In the genomic region with DNA sequence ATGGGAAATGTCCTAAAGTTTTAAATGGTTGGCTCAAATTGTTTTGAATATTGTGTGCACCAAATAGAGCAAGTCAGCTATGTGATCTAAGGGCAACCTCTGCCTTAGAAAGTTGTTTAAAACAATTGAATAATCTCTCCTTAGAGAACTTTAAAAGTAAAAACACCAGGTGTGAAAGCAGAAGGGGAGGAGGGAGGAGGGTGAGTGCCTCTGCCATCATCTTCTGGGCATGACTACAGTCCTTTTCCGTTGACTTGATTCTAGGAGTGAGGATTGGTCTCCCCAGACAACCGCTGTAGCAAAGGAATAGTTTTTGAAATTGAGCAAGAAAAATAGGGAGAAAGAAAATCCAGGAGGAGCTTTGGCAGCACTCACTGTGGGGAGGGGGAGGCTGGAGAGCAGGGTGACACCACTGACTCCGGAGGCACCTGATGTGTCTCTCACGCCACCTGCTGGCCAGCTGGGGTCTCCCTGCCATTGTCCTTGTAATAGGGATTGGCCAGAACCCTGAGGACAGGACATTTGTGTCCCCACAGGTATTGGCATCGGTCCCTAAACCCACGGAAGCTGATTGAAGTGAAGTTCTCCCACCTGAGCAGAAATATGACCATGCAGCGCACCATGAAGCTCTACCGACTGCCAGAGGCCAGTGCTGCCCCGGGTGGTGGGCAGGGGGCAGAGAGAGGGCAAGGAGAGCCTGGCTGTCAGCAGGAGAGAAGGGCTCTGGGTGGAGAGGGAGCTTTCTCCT, we compare ENCODE assay signal across 8 cellular contexts. TPM values are rescaled to one million over a fixed set of nuclear protein-coding genes. Genes with fewer than 3 reads are reported as not detected.
DNase-seq lines count a peak whose midpoint lies in the region; ATAC-seq and TF ChIP-seq lines count a peak whose summit lies in the region.

No MANE protein-coding gene starts in this region.

- DNase-seq in GM10248 (ENCODE audit: extremely low spot score) (peak; percentile 89), NCI-H1417 treated with DMSO at 0.1 percent for 48 hours (lab: John Stamatoyannopoulos, UW) (peak; percentile 3), T-helper 22 cell (ENCODE audit: low read depth) (peak; percentile 40), anterior cingulate cortex (lab: John Stamatoyannopoulos, UW) (peak in 53 of 58 donors; percentile 36 to 86 (median 70)), right cardiac atrium (peak; percentile 86 to 96 (median 95)), sciatic nerve (ENCODE audit: low spot score) (peak; percentile 94)

- CTCF ChIA-PET in GM10248 (lab: Yijun Ruan, JAX) = interaction anchor here (0.7 to 6.9 kb wide), 47 partner anchors 10 to 337 kb away, joined by 3 to 87 read pairs (median 5); a partner anchor contains a TSS

- H3K27ac ChIP-seq in right cardiac atrium (ENCODE audit: low read length) = no peak overlapping the region

- TF ChIP-seq CTCF in GM10248 (IDR thresholded peaks at IDR 0.05; ENCODE audit: control extremely low read depth, extremely low read depth, low read depth, missing control alignments) = peak; percentile 75

- POLR2A ChIA-PET in GM10248 (lab: Yijun Ruan, JAX) = no interaction called here

- intact Hi-C loops in right cardiac atrium (cut with DNase I) (loop anchor here (2.0 to 10.0 kb wide), 5 partner anchors 33 to 184 kb away; a partner anchor contains a TSS), sciatic nerve (cut with DNase I) (no loop called here)

- WGBS in right cardiac atrium = 44% methylated on average over 9 of the region's 9 CpGs

- no peaks in the 10 kb centered on the region for H3K9me3 ChIP-seq in right cardiac atrium (ENCODE audit: control insufficient read depth, low read length)

- ATAC-seq in right cardiac atrium (peak; percentile 77 to 84), sciatic nerve (peak; percentile 88), HG02840 (IDR thresholded peaks at IDR 0.05; ENCODE audit: low FRiP score, unreplicated experiment) (no peak), HG02763 (IDR thresholded peaks at IDR 0.05; ENCODE audit: unreplicated experiment) (no peak)

- H3K4me1 ChIP-seq in right cardiac atrium (ENCODE audit: control insufficient read depth, insufficient read depth, low read length) = peaks cover 4% of the 10 kb centered on the region

- no peak overlapping the region for H3K4me3 ChIP-seq in right cardiac atrium (ENCODE audit: low read length)

- no peaks in the 10 kb centered on the region for H3K27me3 ChIP-seq in right cardiac atrium (ENCODE audit: control insufficient read depth, insufficient read depth)

RNA-seq across cellular contexts. Expression of a gene that starts 33.3 kb away (rescaled TPM):
- total RNA-seq in right cardiac atrium = 100 to 1,000 TPM in 3 of 4 donors, 10 to 100 TPM in 1; 94.2 to 164 (median 138) TPM
- 100 TPM for polyA plus RNA-seq in right cardiac atrium
- total RNA-seq in sciatic nerve = 79.4 TPM

RNA-seq across cellular contexts. Expression of a gene that starts 36.4 kb away (rescaled TPM):
- 10 to 100 TPM; 11.9 to 14.8 (median 12.6) TPM for total RNA-seq in right cardiac atrium
- polyA plus RNA-seq in right cardiac atrium = 12.0 TPM
- 26.4 TPM for total RNA-seq in sciatic nerve

RNA-seq across cellular contexts. Expression of a gene that starts 37.9 kb away (rescaled TPM):
- 100 to 1,000 TPM in 1 of 4 donors, 10 to 100 TPM in 3; 66.3 to 105 (median 72.2) TPM for total RNA-seq in right cardiac atrium
- polyA plus RNA-seq in right cardiac atrium = 33.4 TPM
- 98.4 TPM for total RNA-seq in sciatic nerve

RNA-seq across cellular contexts. Expression of a gene that starts 47.6 kb away (rescaled TPM):
- 10 to 100 TPM; 36.3 to 40.2 (median 37.2) TPM for total RNA-seq in right cardiac atrium
- polyA plus RNA-seq in right cardiac atrium = 23.6 TPM
- total RNA-seq in sciatic nerve = 40.9 TPM

RNA-seq across cellular contexts. Expression of a gene that starts 49.2 kb away (rescaled TPM):
- total RNA-seq in right cardiac atrium = 10 to 100 TPM; 37.1 to 42.6 (median 40.6) TPM
- 21.2 TPM for polyA plus RNA-seq in right cardiac atrium
- total RNA-seq in sciatic nerve = 39.1 TPM

Comparison
In these comparisons a context has a peak if more than half of its experiments do, and no peak if none do; other contexts are left out.
1. DNase-seq: peak in every context shown above with its lines; median percentile 95 in right cardiac atrium; 94 in sciatic nerve; 89 in GM10248; 70 in anterior cingulate cortex; 40 in T-helper 22 cell; 3 in NCI-H1417 treated with DMSO at 0.1 percent for 48 hours.
2. ATAC-seq: peak in right cardiac atrium (2 of 2) and sciatic nerve (single experiment); none in HG02840 (single experiment) and HG02763 (single experiment).